ENCODE assay signal across 19 cellular contexts in genomic region chr4:41747230-41748055, GRCh38. TPM values are rescaled to one million over a fixed set of nuclear protein-coding genes. Genes with fewer than 3 reads are reported as not detected.
DNase-seq lines count a peak whose midpoint lies in the region; ATAC-seq and TF ChIP-seq lines count a peak whose summit lies in the region.
"Had no signal": no experiment of that assay in that cellular context is flagged by ENCODE, and none has a peak within 500 bp of the region (broad histone marks: within the 10 kb centered on the region; RNA-seq: fewer than 3 reads in every experiment).

No MANE protein-coding gene starts in this region.

- CTCF ChIA-PET in WTC11 (lab: Charles Lee), result interaction anchor here (1.3 kb wide), 2 partner anchors 119 to 133 kb away, joined by 3 to 5 read pairs; no protein-coding TSS in a partner anchor

- peaks cover 98% of the 10 kb centered on the region for H3K27me3 ChIP-seq in gastroesophageal sphincter
- no peaks in the 10 kb centered on the region for H3K27me3 ChIP-seq in WERI-Rb-1 (ENCODE audit: insufficient read depth, low read depth, severe bottlenecking)

- no peak for TF ChIP-seq CTCF in WTC11 (IDR thresholded peaks at IDR 0.05)
- no peak for TF ChIP-seq CTCF in gastroesophageal sphincter (IDR thresholded peaks at IDR 0.05)
- TF ChIP-seq CTCF in WERI-Rb-1 (IDR thresholded peaks at IDR 0.05; ENCODE audit: low read depth, low read length), result no peak

- TF ChIP-seq EP300 in gastroesophageal sphincter (IDR thresholded peaks at IDR 0.05), result no peak

- no peaks in the 10 kb centered on the region for H3K9me3 Mint-ChIP-seq in WTC11
- peaks cover 0 to 3% of the 10 kb centered on the region in 2 donors for H3K9me3 Mint-ChIP-seq in stimulated activated naive B cell treated with anti-CD40 and anti-IgM and Interleukin-4, amounts not matched to agents 10 μg/mL and 1 μg/mL and 100 μg/mL, for 72 hours

- DNase-seq in activated CD8-positive, alpha-beta memory T cell treated with anti-CD3 and anti-CD28 coated beads, Interleukin-2, amount 50 U/mL, for 48 hours, result peak; percentile 51
- DNase-seq in activated CD8-positive, alpha-beta memory T cell treated with anti-CD3 and anti-CD28 coated beads for 24 hours, result no peak
- DNase-seq in WTC11 (ENCODE audit: low spot score) (peak; percentile 33), iPS-NIHi11 (ENCODE audit: low spot score) (peak; percentile 39), WERI-Rb-1 (no peak)
- no peak for DNase-seq in stimulated activated naive B cell treated with anti-CD40 and anti-IgM and Interleukin-4, amounts not matched to agents 10 μg/mL and 1 μg/mL and 100 μg/mL, for 72 hours
- DNase-seq: CD4-positive, CD25-positive, alpha-beta regulatory T cell; effector CD8-positive, alpha-beta T cell; GM23248; left colon; NCI-H226; occipital lobe; right lobe of liver; stimulated activated naive CD8-positive, alpha-beta T cell treated with anti-CD3 and anti-CD28 coated beads, Interleukin-15, Interleukin-2, amounts not matched to agents 100 U/mL and 50 U/mL, for 24 hours; trophoblast cell had no signal

- POLR2A ChIA-PET in WTC11 (lab: Charles Lee), result no interaction called here

- H3K4me1 Mint-ChIP-seq in WTC11, result peaks cover 66% of the 10 kb centered on the region
- peaks cover 7 to 20% of the 10 kb centered on the region in 2 donors for H3K4me1 Mint-ChIP-seq in stimulated activated naive B cell treated with anti-CD40 and anti-IgM and Interleukin-4, amounts not matched to agents 10 μg/mL and 1 μg/mL and 100 μg/mL, for 72 hours

- H3K36me3 Mint-ChIP-seq in WTC11, result no peaks in the 10 kb centered on the region; the same call in 1 of the 2 replicates
- H3K36me3 Mint-ChIP-seq in stimulated activated naive B cell treated with anti-CD40 and anti-IgM and Interleukin-4, amounts not matched to agents 10 μg/mL and 1 μg/mL and 100 μg/mL, for 72 hours, result peaks cover 2 to 14% of the 10 kb centered on the region in 2 donors
- H3K36me3 Mint-ChIP-seq: CD4-positive, CD25-positive, alpha-beta regulatory T cell had no signal

- H3K27ac ChIP-seq in gastroesophageal sphincter (no peak overlapping the region), WERI-Rb-1 (no peak overlapping the region)
- H3K27ac ChIP-seq: GM23248, right lobe of liver had no signal

- no peak for TF ChIP-seq POLR2A in gastroesophageal sphincter (IDR thresholded peaks at IDR 0.05)

- peak overlapping the region; percentile 68 for H3K4me3 Mint-ChIP-seq in WTC11
- peak overlapping the region in 1 of 2 donors; percentile 59 for H3K4me3 Mint-ChIP-seq in stimulated activated naive B cell treated with anti-CD40 and anti-IgM and Interleukin-4, amounts not matched to agents 10 μg/mL and 1 μg/mL and 100 μg/mL, for 72 hours
- H3K4me3 Mint-ChIP-seq: CD4-positive, CD25-positive, alpha-beta regulatory T cell had no signal

- WGBS in gastroesophageal sphincter (ENCODE audit: low coverage in 1 of 2), 2 donors, result 4 to 6% methylated on average over 9 to 23 of the region's 49 CpGs

- peaks cover 99% of the 10 kb centered on the region for H3K27me3 Mint-ChIP-seq in WTC11 (ENCODE audit: low read depth)
- H3K27me3 Mint-ChIP-seq in stimulated activated naive B cell treated with anti-CD40 and anti-IgM and Interleukin-4, amounts not matched to agents 10 μg/mL and 1 μg/mL and 100 μg/mL, for 72 hours, result peaks cover 71 to 86% of the 10 kb centered on the region in 2 donors

- H3K9me3 ChIP-seq in gastroesophageal sphincter, result peaks cover 0 to 11% (median 0%) of the 10 kb centered on the region in 3 donors
- H3K9me3 ChIP-seq in WERI-Rb-1 (ENCODE audit: severe bottlenecking), result no peaks in the 10 kb centered on the region
- H3K9me3 ChIP-seq: right lobe of liver had no signal

- H3K27ac Mint-ChIP-seq in WTC11, result no peak overlapping the region
- peak overlapping the region; percentile 82 for H3K27ac Mint-ChIP-seq in stimulated activated naive B cell treated with anti-CD40 and anti-IgM and Interleukin-4, amounts not matched to agents 10 μg/mL and 1 μg/mL and 100 μg/mL, for 72 hours
- H3K27ac Mint-ChIP-seq: CD4-positive, CD25-positive, alpha-beta regulatory T cell had no signal

- no peaks in the 10 kb centered on the region for H3K36me3 ChIP-seq in gastroesophageal sphincter
- H3K36me3 ChIP-seq in WERI-Rb-1, result no peaks in the 10 kb centered on the region
- H3K36me3 ChIP-seq: right lobe of liver had no signal

- peaks cover 0 to 37% (median 0%) of the 10 kb centered on the region in 3 donors for H3K4me1 ChIP-seq in gastroesophageal sphincter
- H3K4me1 ChIP-seq: right lobe of liver had no signal

- ATAC-seq in WTC11 (no peak; the same call in 1 of the 2 replicates), gastroesophageal sphincter (no peak), HG02798 (IDR thresholded peaks at IDR 0.05; ENCODE audit: poor library complexity, unreplicated experiment) (no peak)
- ATAC-seq in stimulated activated naive B cell treated with anti-CD40 and anti-IgM and Interleukin-4, amounts not matched to agents 10 μg/mL and 1 μg/mL and 100 μg/mL, for 72 hours (replicated peaks), result no peak
- ATAC-seq: left colon; stimulated activated naive CD8-positive, alpha-beta T cell treated with anti-CD3 and anti-CD28 coated beads, Interleukin-15, Interleukin-2, amounts not matched to agents 100 U/mL and 50 U/mL, for 24 hours had no signal

- no peak overlapping the region for H3K4me3 ChIP-seq in gastroesophageal sphincter
- no peak overlapping the region for H3K4me3 ChIP-seq in WERI-Rb-1 (ENCODE audit: low read depth, low read length)
- H3K4me3 ChIP-seq: GM23248, right lobe of liver had no signal

TF ChIP-seq in WTC11, 78 proteins besides CTCF, POLR2A, EP300 and RAD21:
- TF ChIP-seq E2F1 (CRISPR knock-in tag; IDR thresholded peaks at IDR 0.05) (no peak), CBFB (CRISPR knock-in tag; IDR thresholded peaks at IDR 0.05; ENCODE audit: low read depth) (no peak), ZNF425 (CRISPR knock-in tag; conservative IDR thresholded peaks at IDR 0.05) (no peak), TP53 (CRISPR knock-in tag; IDR thresholded peaks at IDR 0.05) (no peak), IRF1 (CRISPR knock-in tag; IDR thresholded peaks at IDR 0.05) (no peak), GABPB1 (CRISPR knock-in tag; IDR thresholded peaks at IDR 0.05) (no peak), JUN (CRISPR knock-in tag; IDR thresholded peaks at IDR 0.05) (no peak), HMGXB4 (CRISPR knock-in tag; IDR thresholded peaks at IDR 0.05) (no peak)

RNA-seq across cellular contexts. Expression of gene PHOX2B, which starts 1.1 kb away (rescaled TPM):
- total RNA-seq in WTC11 (2021) (not detected in 3 replicates), gastroesophageal sphincter (under 1 TPM in 1 of 4 donors, not detected in 3; 0.67 TPM)
- total RNA-seq: cardiac septum; CD4-positive, CD25-positive, alpha-beta regulatory T cell; GM23248; MCF 10A; occipital lobe; right lobe of liver had no signal

Comparison
In these comparisons a context has a peak if more than half of its experiments do, and no peak if none do; other contexts are left out.
1. DNase-seq: peak in activated CD8-positive, alpha-beta memory T cell treated with anti-CD3 and anti-CD28 coated beads, Interleukin-2, amount 50 U/mL, for 48 hours (single experiment), WTC11 (single experiment) and iPS-NIHi11 (single experiment); none in activated CD8-positive, alpha-beta memory T cell treated with anti-CD3 and anti-CD28 coated beads for 24 hours (single experiment), stimulated activated naive B cell treated with anti-CD40 and anti-IgM and Interleukin-4, amounts not matched to agents 10 μg/mL and 1 μg/mL and 100 μg/mL, for 72 hours (single experiment) and WERI-Rb-1 (single experiment).